ENCODE assay signal across 8 cellular contexts in genomic region chr13:73000027-73000674, GRCh38. TPM values are rescaled to one million over a fixed set of nuclear protein-coding genes. Genes with fewer than 3 reads are reported as not detected.
DNase-seq lines count a peak whose midpoint lies in the region; ATAC-seq and TF ChIP-seq lines count a peak whose summit lies in the region.

No MANE protein-coding gene starts in this region.

- no peak overlapping the region for H3K4me3 ChIP-seq in GM06990 (replicated peaks; ENCODE audit: low read depth, low read length)
- no peak overlapping the region for H3K4me3 ChIP-seq in adipocyte (ENCODE audit: low read length)

- peaks cover 7% of the 10 kb centered on the region for H3K4me1 Mint-ChIP-seq in stimulated activated effector memory CD8-positive, alpha-beta T cell treated with anti-CD3 and anti-CD28 coated beads, Interleukin-12 subunit alpha, Interleukin-12 subunit beta, amount 100 ng/mL, for 72 hours
- H3K4me1 Mint-ChIP-seq in CD4-positive, alpha-beta T cell (ENCODE audit: low read depth): no peaks in the 10 kb centered on the region
- H3K4me1 Mint-ChIP-seq in nephron progenitor cell: peaks cover 5% of the 10 kb centered on the region

- peaks cover 40% of the 10 kb centered on the region for H3K36me3 Mint-ChIP-seq in stimulated activated effector memory CD8-positive, alpha-beta T cell treated with anti-CD3 and anti-CD28 coated beads, Interleukin-12 subunit alpha, Interleukin-12 subunit beta, amount 100 ng/mL, for 72 hours
- peaks cover 50% of the 10 kb centered on the region for H3K36me3 Mint-ChIP-seq in CD4-positive, alpha-beta T cell (ENCODE audit: low read depth)
- peaks cover 45% of the 10 kb centered on the region for H3K36me3 Mint-ChIP-seq in nephron progenitor cell (ENCODE audit: low read depth)

- H3K9ac ChIP-seq in adipocyte (ENCODE audit: low read length): no peak overlapping the region

- no peak overlapping the region for H3K27ac Mint-ChIP-seq in stimulated activated effector memory CD8-positive, alpha-beta T cell treated with anti-CD3 and anti-CD28 coated beads, Interleukin-12 subunit alpha, Interleukin-12 subunit beta, amount 100 ng/mL, for 72 hours
- no peak overlapping the region for H3K27ac Mint-ChIP-seq in CD4-positive, alpha-beta T cell
- no peak overlapping the region for H3K27ac Mint-ChIP-seq in nephron progenitor cell

- no peaks in the 10 kb centered on the region for H3K27me3 Mint-ChIP-seq in CD4-positive, alpha-beta T cell
- no peaks in the 10 kb centered on the region for H3K27me3 Mint-ChIP-seq in nephron progenitor cell (ENCODE audit: low read depth, poor library complexity)

- no peak overlapping the region for H3K27ac ChIP-seq in CD4-positive, alpha-beta T cell (ENCODE audit: low read depth, low read length)

- POLR2A ChIA-PET in CD4-positive, alpha-beta T cell (lab: Charles Lee): no interaction called here

- H3K9me3 ChIP-seq in adipocyte (ENCODE audit: control insufficient read depth, low read length): no peaks in the 10 kb centered on the region
- H3K9me3 ChIP-seq in CD4-positive, alpha-beta T cell (ENCODE audit: control insufficient read depth, low read length): no peaks in the 10 kb centered on the region

- peak; percentile 29 for DNase-seq in GM06990 (ENCODE audit: extremely low read depth, insufficient read length)
- DNase-seq in HT1080 (ENCODE audit: low read depth): peak; percentile 40
- peak; percentile 64 for DNase-seq in adipocyte (ENCODE audit: low read depth)
- DNase-seq in stimulated activated effector memory CD8-positive, alpha-beta T cell treated with anti-CD3 and anti-CD28 coated beads, Interleukin-12 subunit alpha, Interleukin-12 subunit beta, amount 100 ng/mL, for 72 hours (ENCODE audit: low spot score in 2 of 2): no peak
- no peak for DNase-seq in activated gamma-delta T cell (lab: John Stamatoyannopoulos, UW)
- no peak for DNase-seq in CD4-positive, alpha-beta T cell
- DNase-seq in nephron progenitor cell: no peak

- no peak overlapping the region for H3K4me3 Mint-ChIP-seq in stimulated activated effector memory CD8-positive, alpha-beta T cell treated with anti-CD3 and anti-CD28 coated beads, Interleukin-12 subunit alpha, Interleukin-12 subunit beta, amount 100 ng/mL, for 72 hours
- H3K4me3 Mint-ChIP-seq in CD4-positive, alpha-beta T cell: no peak overlapping the region
- H3K4me3 Mint-ChIP-seq in nephron progenitor cell: no peak overlapping the region

- H3K36me3 ChIP-seq in GM06990 (ENCODE audit: control insufficient read depth, insufficient read depth, low read length) (peaks cover 2% of the 10 kb centered on the region; the same call in 1 of the 2 replicates), adipocyte (ENCODE audit: control insufficient read depth, insufficient read depth, low read length, severe bottlenecking) (no peaks in the 10 kb centered on the region)

- H3K9me3 Mint-ChIP-seq in stimulated activated effector memory CD8-positive, alpha-beta T cell treated with anti-CD3 and anti-CD28 coated beads, Interleukin-12 subunit alpha, Interleukin-12 subunit beta, amount 100 ng/mL, for 72 hours: no peaks in the 10 kb centered on the region
- no peaks in the 10 kb centered on the region for H3K9me3 Mint-ChIP-seq in CD4-positive, alpha-beta T cell
- no peaks in the 10 kb centered on the region for H3K9me3 Mint-ChIP-seq in nephron progenitor cell

- no peaks in the 10 kb centered on the region for H3K4me1 ChIP-seq in adipocyte (ENCODE audit: control insufficient read depth, insufficient read depth, low read length)

- intact Hi-C loops in CD4-positive, alpha-beta T cell (cut with DNase I, micrococcal nuclease): no loop called here

- CTCF ChIA-PET in CD4-positive, alpha-beta T cell (lab: Charles Lee): no interaction called here

- TF ChIP-seq CTCF in GM06990 (IDR thresholded peaks at IDR 0.05; ENCODE audit: insufficient read depth, low read length, poor library complexity, severe bottlenecking) (no peak), nephron progenitor cell (IDR thresholded peaks at IDR 0.05) (no peak)
- no peak for TF ChIP-seq CTCF in CD4-positive, alpha-beta T cell (IDR thresholded peaks at IDR 0.05)

- no peaks in the 10 kb centered on the region for H3K27me3 ChIP-seq in GM06990 (replicated peaks; ENCODE audit: control insufficient read depth, insufficient read depth, low read length)
- H3K27me3 ChIP-seq in adipocyte (replicated peaks; ENCODE audit: control insufficient read depth, insufficient read depth, low read length): no peaks in the 10 kb centered on the region
- no peaks in the 10 kb centered on the region for H3K27me3 ChIP-seq in CD4-positive, alpha-beta T cell (ENCODE audit: control insufficient read depth, insufficient read depth, low read length)

- peak; percentile 84 for ATAC-seq in GM21367 (IDR thresholded peaks at IDR 0.05; ENCODE audit: unreplicated experiment)
- ATAC-seq in stimulated activated effector memory CD8-positive, alpha-beta T cell treated with anti-CD3 and anti-CD28 coated beads, Interleukin-12 subunit alpha, Interleukin-12 subunit beta, amount 100 ng/mL, for 72 hours: peak; percentile 61
- ATAC-seq in CD4-positive, alpha-beta T cell (ENCODE audit: poor library complexity): no peak

RNA-seq across cellular contexts. Expression of gene KLF5, which starts 58.7 kb away (rescaled TPM):
- total RNA-seq in HT1080 (2014; rRNA removed; shearing (Covaris generic)): 4.7 and 7.0 TPM in 2 replicates
- polyA plus RNA-seq in HT1080 (2015; cell fraction: cytosol; rRNA removed): 5.7 and 7.4 TPM in 2 replicates
- 11.5 and 12.2 TPM in 2 replicates for polyA plus RNA-seq in HT1080 (2015; cell fraction: nucleus; rRNA removed)
- total RNA-seq in CD4-positive, alpha-beta T cell: 10 to 100 TPM; 10.8 to 12.3 TPM

Comparison
In these comparisons a context has a peak if more than half of its experiments do, and no peak if none do; other contexts are left out.
1. DNase-seq: peak in GM06990 (single experiment), HT1080 (single experiment) and adipocyte (single experiment); none in stimulated activated effector memory CD8-positive, alpha-beta T cell treated with anti-CD3 and anti-CD28 coated beads, Interleukin-12 subunit alpha, Interleukin-12 subunit beta, amount 100 ng/mL, for 72 hours (0 of 2), activated gamma-delta T cell (single experiment), CD4-positive, alpha-beta T cell (0 of 10) and nephron progenitor cell (single experiment).